ENCODE assay signal across 8 cellular contexts in genomic region chr3:44477312-44478030, GRCh38. TPM values are rescaled to one million over a fixed set of nuclear protein-coding genes. Genes with fewer than 3 reads are reported as not detected.
A peak's percentile ranks its signal among the peaks of the same experiment; 100 is the strongest.
DNase-seq lines count a peak whose midpoint lies in the region; ATAC-seq lines count a peak whose summit lies in the region.

Gene ZNF445, minus strand, starts transcription at chr3:44477670. Its CDS starts 22,121 bp downstream, at chr3:44455549.

- H3K79me1 ChIP-seq in mesendoderm (ENCODE audit: low read length), result peaks cover 2% of the 10 kb centered on the region

- H4K8ac ChIP-seq in mesendoderm (ENCODE audit: low read depth, low read length), result no peak within 1 kb of the TSS

- H3K4me2 ChIP-seq in BLaER1 treated with 17β-estradiol and CSF1 and Interleukin-3, amounts not matched to agents 10 nM and 100 nM, result peak within 1 kb of the TSS; percentile 75 to 98 (median 88)
- H3K4me2 ChIP-seq in mesendoderm (ENCODE audit: low read length), result peak within 1 kb of the TSS; percentile 28

- H3K36me3 Mint-ChIP-seq in effector memory CD8-positive, alpha-beta T cell (ENCODE audit: insufficient read depth), result peaks cover 5% of the 10 kb centered on the region

- H3K79me2 ChIP-seq in mesendoderm (ENCODE audit: control insufficient read depth, insufficient read depth, low read length), result peaks cover 11% of the 10 kb centered on the region

- H3K9me3 ChIP-seq in BLaER1 treated with 17β-estradiol and CSF1 and Interleukin-3, amounts not matched to agents 10 nM and 100 nM (replicated peaks in 1 of 11), result no peaks in the 10 kb centered on the region

- WGBS in mesendoderm (ENCODE audit: extremely low coverage, insufficient coverage, low lambda C conversion rate), result no CpG with 5 or more reads among the region's 69 CpGs

- H2BK5ac ChIP-seq in mesendoderm (ENCODE audit: low read length), result no peak within 1 kb of the TSS

- peaks cover 17 to 24% of the 10 kb centered on the region in 2 donors for H3K4me1 Mint-ChIP-seq in effector memory CD8-positive, alpha-beta T cell (ENCODE audit: low read depth in 2 of 2)

- H3K56ac ChIP-seq in mesendoderm (ENCODE audit: low read length), result peak within 1 kb of the TSS; percentile 73

- H2AK5ac ChIP-seq in mesendoderm (ENCODE audit: low read length), result no peak within 1 kb of the TSS

- H3K23ac ChIP-seq in mesendoderm (ENCODE audit: low read length), result peak within 1 kb of the TSS; percentile 16

- peak within 1 kb of the TSS; percentile 99 for H3K18ac ChIP-seq in mesendoderm (ENCODE audit: low read length)

- peaks cover 0 to 45% (median 11%) of the 10 kb centered on the region in 11 experiments; a peak in 14 of 22 replicates for H4K20me1 ChIP-seq in BLaER1 treated with 17β-estradiol and CSF1 and Interleukin-3, amounts not matched to agents 10 nM and 100 nM

- peak within 1 kb of the TSS; percentile 90 to 96 for H3K27ac Mint-ChIP-seq in effector memory CD8-positive, alpha-beta T cell

- peaks cover 12 to 22% (median 16%) of the 10 kb centered on the region in 10 experiments for H3K4me1 ChIP-seq in BLaER1 treated with 17β-estradiol and CSF1 and Interleukin-3, amounts not matched to agents 10 nM and 100 nM
- peaks cover 3% of the 10 kb centered on the region for H3K4me1 ChIP-seq in mesendoderm (ENCODE audit: control insufficient read depth, low read depth, low read length)

- H3K4me3 ChIP-seq in BLaER1 treated with 17β-estradiol and CSF1 and Interleukin-3, amounts not matched to agents 10 nM and 100 nM, result peak within 1 kb of the TSS; percentile 66 to 84 (median 80)
- H3K4me3 ChIP-seq in mesendoderm (ENCODE audit: low read length), result peak within 1 kb of the TSS; percentile 64

- ATAC-seq in GM19328 (IDR thresholded peaks at IDR 0.05; ENCODE audit: unreplicated experiment) (peak; percentile 75), HG03521 (IDR thresholded peaks at IDR 0.05; ENCODE audit: unreplicated experiment) (peak; percentile 86)
- peak; percentile 94 for ATAC-seq in effector memory CD8-positive, alpha-beta T cell (replicated peaks)

- H2BK15ac ChIP-seq in mesendoderm (replicated peaks; ENCODE audit: low read depth), result no peak within 1 kb of the TSS

- H2BK120ac ChIP-seq in mesendoderm (ENCODE audit: low read depth, low read length), result peak within 1 kb of the TSS; percentile 55

- CTCF ChIA-PET in activated CD8-positive, alpha-beta memory T cell treated with anti-CD3 and anti-CD28 coated beads for 36 hours (lab: Charles Lee), result interaction anchor here (0.9 to 1.3 kb wide), 3 partner anchors 21 to 139 kb away, joined by 3 to 4 read pairs (median 3); partner anchors contain the start of gene TCAIM

- H3K27ac ChIP-seq in BLaER1 treated with 17β-estradiol and CSF1 and Interleukin-3, amounts not matched to agents 10 nM and 100 nM, result peak within 1 kb of the TSS; percentile 57 to 88 (median 79)
- H3K27ac ChIP-seq in mesendoderm (ENCODE audit: low read depth, low read length), result no peak within 1 kb of the TSS

- no peaks in the 10 kb centered on the region for H3K27me3 Mint-ChIP-seq in effector memory CD8-positive, alpha-beta T cell

- peaks cover 0 to 3% (median 0%) of the 10 kb centered on the region in 11 experiments; a peak in 2 of 22 replicates for H3K36me3 ChIP-seq in BLaER1 treated with 17β-estradiol and CSF1 and Interleukin-3, amounts not matched to agents 10 nM and 100 nM
- H3K36me3 ChIP-seq in mesendoderm (ENCODE audit: control insufficient read depth, insufficient read depth, low read length), result no peaks in the 10 kb centered on the region

- no peak within 1 kb of the TSS for H4K5ac ChIP-seq in mesendoderm (ENCODE audit: low read length)

- no peaks in the 10 kb centered on the region for H3K9me3 Mint-ChIP-seq in effector memory CD8-positive, alpha-beta T cell

- peak within 1 kb of the TSS; percentile 78 to 88 (median 87) for H3K9ac ChIP-seq in BLaER1 treated with 17β-estradiol and CSF1 and Interleukin-3, amounts not matched to agents 10 nM and 100 nM
- H3K9ac ChIP-seq in mesendoderm (ENCODE audit: low read length), result peak within 1 kb of the TSS; percentile 65

- H3K27me3 ChIP-seq in BLaER1 treated with 17β-estradiol and CSF1 and Interleukin-3, amounts not matched to agents 10 nM and 100 nM, result no peaks in the 10 kb centered on the region
- no peaks in the 10 kb centered on the region for H3K27me3 ChIP-seq in mesendoderm (ENCODE audit: insufficient read depth, low read length, poor library complexity)

- POLR2A ChIA-PET in activated CD8-positive, alpha-beta memory T cell treated with anti-CD3 and anti-CD28 coated beads for 36 hours (lab: Charles Lee), result interaction anchor here (1.1 kb wide), 1 partner anchor 33 kb away, joined by 3 read pairs; no protein-coding TSS in a partner anchor

- DNase-seq in NOMO-1 (lab: John Stamatoyannopoulos, UW; ENCODE audit: unreplicated experiment in 2 of 2) (peak; percentile 64 to 77), mesendoderm (peak; percentile 81)
- peak; percentile 63 to 66 (median 65) for DNase-seq in effector memory CD8-positive, alpha-beta T cell
- DNase-seq in stimulated activated CD8-positive, alpha-beta memory T cell treated with anti-CD3 and anti-CD28 coated beads, Interleukin-12 subunit alpha, Interleukin-12 subunit beta, amount 100 ng/mL, for 24 hours (ENCODE audit: extremely low read depth), result peak; percentile 56

- peak within 1 kb of the TSS; percentile 92 to 96 for H3K4me3 Mint-ChIP-seq in effector memory CD8-positive, alpha-beta T cell

- H3K4ac ChIP-seq in mesendoderm (ENCODE audit: low read depth, low read length), result peak within 1 kb of the TSS; percentile 27

RNA-seq across cellular contexts. Expression of gene ZNF445, which starts in this region (rescaled TPM):
- 10 to 100 TPM; 14.1 to 14.4 TPM for total RNA-seq in activated CD8-positive, alpha-beta memory T cell treated with anti-CD3 and anti-CD28 coated beads for 36 hours
- polyA plus RNA-seq in mesendoderm (2013, experiment 1 of 2), result 5.7 TPM
- polyA plus RNA-seq in mesendoderm (2013, experiment 2 of 2), result 5.3 TPM
